8 cellular contexts compared by ENCODE assay signal in genomic region chr3:28575748-28576589, GRCh38.
DNase-seq lines count a peak whose midpoint lies in the region; ATAC-seq and TF ChIP-seq lines count a peak whose summit lies in the region.

No MANE protein-coding gene starts in this region.

- in situ Hi-C loops in mammary epithelial cell (cut with MboI; ENCODE audit: low sequenced_read_pairs in 2 of 2), result no loop called here

- no peaks in the 10 kb centered on the region for H3K36me3 Mint-ChIP-seq in activated naive CD8-positive, alpha-beta T cell treated with anti-CD3 and anti-CD28 coated beads, Interleukin-2, amount 10 ng/mL, durations not matched to agents 7 days and 5 days
- H3K36me3 Mint-ChIP-seq in activated naive CD8-positive, alpha-beta T cell treated with anti-CD3 and anti-CD28 coated beads for 36 hours, result no peaks in the 10 kb centered on the region

- H3K36me3 ChIP-seq in mammary epithelial cell (ENCODE audit: insufficient read depth, low read length), result no peaks in the 10 kb centered on the region
- no peaks in the 10 kb centered on the region for H3K36me3 ChIP-seq in right lobe of liver
- H3K36me3 ChIP-seq in upper lobe of left lung, result no peaks in the 10 kb centered on the region

- no peaks in the 10 kb centered on the region for H3K9me3 ChIP-seq in mammary epithelial cell (replicated peaks; ENCODE audit: insufficient read depth, low read length)
- no peaks in the 10 kb centered on the region for H3K9me3 ChIP-seq in right lobe of liver
- no peaks in the 10 kb centered on the region for H3K9me3 ChIP-seq in upper lobe of left lung

- H3K4me1 ChIP-seq in mammary epithelial cell (ENCODE audit: insufficient read depth, low read length) (peaks cover 14% of the 10 kb centered on the region), right lobe of liver (peaks cover 0 to 15% (median 2%) of the 10 kb centered on the region in 4 donors), upper lobe of left lung (peaks cover 12 to 21% (median 14%) of the 10 kb centered on the region in 4 donors)

- H3K4me1 Mint-ChIP-seq in activated naive CD8-positive, alpha-beta T cell treated with anti-CD3 and anti-CD28 coated beads, Interleukin-2, amount 10 ng/mL, durations not matched to agents 7 days and 5 days, result peaks cover 2% of the 10 kb centered on the region
- peaks cover 3% of the 10 kb centered on the region for H3K4me1 Mint-ChIP-seq in activated naive CD8-positive, alpha-beta T cell treated with anti-CD3 and anti-CD28 coated beads for 36 hours

- TF ChIP-seq EP300 in upper lobe of left lung (IDR thresholded peaks at IDR 0.05), result no peak

- H3K4me3 Mint-ChIP-seq in activated naive CD8-positive, alpha-beta T cell treated with anti-CD3 and anti-CD28 coated beads, Interleukin-2, amount 10 ng/mL, durations not matched to agents 7 days and 5 days, result no peak overlapping the region
- H3K4me3 Mint-ChIP-seq in activated naive CD8-positive, alpha-beta T cell treated with anti-CD3 and anti-CD28 coated beads for 36 hours, result no peak overlapping the region

- H3K9me3 Mint-ChIP-seq in activated naive CD8-positive, alpha-beta T cell treated with anti-CD3 and anti-CD28 coated beads, Interleukin-2, amount 10 ng/mL, durations not matched to agents 7 days and 5 days, result no peaks in the 10 kb centered on the region
- no peaks in the 10 kb centered on the region for H3K9me3 Mint-ChIP-seq in activated naive CD8-positive, alpha-beta T cell treated with anti-CD3 and anti-CD28 coated beads for 36 hours

- H3K27me3 ChIP-seq in mammary epithelial cell (ENCODE audit: insufficient read depth, low read length) (peaks cover 31% of the 10 kb centered on the region), right lobe of liver (peaks cover 0 to 24% of the 10 kb centered on the region in 2 donors), upper lobe of left lung (peaks cover 0 to 24% (median 10%) of the 10 kb centered on the region in 4 donors)

- CTCF ChIA-PET in mammary epithelial cell (lab: Charles Lee; ENCODE audit: low non-redundant PET), result no interaction called here

- 4% methylated on average over 11 of the region's 75 CpGs for WGBS in mammary epithelial cell (ENCODE audit: low coverage, missing lambda C conversion rate)
- WGBS in right lobe of liver (ENCODE audit: insufficient coverage, low coverage, low lambda C conversion rate, missing lambda C conversion rate), result under 1% methylated on average over 21 of the region's 75 CpGs
- WGBS in upper lobe of left lung, 2 donors, result 1 to 2% methylated on average over 14 to 61 of the region's 75 CpGs

- no peak overlapping the region for H3K9ac ChIP-seq in mammary epithelial cell (ENCODE audit: insufficient read depth, low read length)

- H3K4me2 ChIP-seq in mammary epithelial cell (ENCODE audit: insufficient read depth, low read depth, low read length), result peak overlapping the region; percentile 77

- peaks cover 63% of the 10 kb centered on the region for H3K27me3 Mint-ChIP-seq in activated naive CD8-positive, alpha-beta T cell treated with anti-CD3 and anti-CD28 coated beads, Interleukin-2, amount 10 ng/mL, durations not matched to agents 7 days and 5 days
- peaks cover 60% of the 10 kb centered on the region for H3K27me3 Mint-ChIP-seq in activated naive CD8-positive, alpha-beta T cell treated with anti-CD3 and anti-CD28 coated beads for 36 hours

- H4K20me1 ChIP-seq in mammary epithelial cell (ENCODE audit: insufficient read depth, low read length), result no peaks in the 10 kb centered on the region

- H3K4me3 ChIP-seq in mammary epithelial cell (replicated peaks in 1 of 3; ENCODE audit: insufficient read depth in 1 of 3, low read depth in 2 of 3, low read length in 3 of 3) (peak overlapping the region; percentile 16 to 36 (median 27)), right lobe of liver (peak overlapping the region; percentile 28 to 48 (median 31)), upper lobe of left lung (peak overlapping the region; percentile 24 to 54 (median 47))

- DNase-seq in activated naive CD8-positive, alpha-beta T cell treated with anti-CD3 and anti-CD28 coated beads, Interleukin-2, amount 10 ng/mL, durations not matched to agents 7 days and 5 days, result peak; percentile 26
- no peak for DNase-seq in activated naive CD8-positive, alpha-beta T cell treated with anti-CD3 and anti-CD28 coated beads for 36 hours
- DNase-seq in mammary epithelial cell (peak; percentile 6), right lobe of liver (peak in 2 of 3 donors; percentile 19 to 46), upper lobe of left lung (peak in 1 of 2 donors; percentile 81), GM19238 (ENCODE audit: insufficient read length, low spot score) (no peak)

- TF ChIP-seq CTCF in mammary epithelial cell (conservative IDR thresholded peaks at IDR 0.05 in 1 of 2, IDR thresholded peaks at IDR 0.05 in 1 of 2; ENCODE audit: extremely low read depth in 1 of 2, insufficient read depth in 1 of 2, low read depth in 1 of 2, low read length in 2 of 2) (no peak), right lobe of liver (IDR thresholded peaks at IDR 0.05) (no peak), upper lobe of left lung (IDR thresholded peaks at IDR 0.05) (no peak)

- peak overlapping the region; percentile 39 for H2AFZ ChIP-seq in mammary epithelial cell (ENCODE audit: low read depth, low read length)

- POLR2A ChIA-PET in activated naive CD8-positive, alpha-beta T cell treated with anti-CD3 and anti-CD28 coated beads, Interleukin-2, amount 10 ng/mL, durations not matched to agents 7 days and 5 days (lab: Charles Lee), result no interaction called here

- no peaks in the 10 kb centered on the region for H3K79me2 ChIP-seq in mammary epithelial cell (ENCODE audit: insufficient read depth, low read length)

- no peak for ATAC-seq in activated naive CD8-positive, alpha-beta T cell treated with anti-CD3 and anti-CD28 coated beads, Interleukin-2, amount 10 ng/mL, durations not matched to agents 7 days and 5 days (ENCODE audit: low read depth)
- ATAC-seq in right lobe of liver (peak; percentile 62 to 70 (median 65)), upper lobe of left lung (ENCODE audit: low FRiP score in 2 of 2) (peak; percentile 53 to 84), HG03097 (IDR thresholded peaks at IDR 0.05; ENCODE audit: low FRiP score, unreplicated experiment) (no peak), GM18867 (IDR thresholded peaks at IDR 0.05; ENCODE audit: unreplicated experiment) (no peak)

- no TSS peak for BruUV-seq in mammary epithelial cell (replicated peaks; lab: Mats Ljungman, UMichigan)

- H3K27ac ChIP-seq in mammary epithelial cell (ENCODE audit: insufficient read depth, low read depth, low read length) (no peak overlapping the region), right lobe of liver (no peak overlapping the region), upper lobe of left lung (no peak overlapping the region)

- no peak for TF ChIP-seq POLR2A in right lobe of liver (IDR thresholded peaks at IDR 0.05)
- no peak for TF ChIP-seq POLR2A in upper lobe of left lung (IDR thresholded peaks at IDR 0.05)

- H3K27ac Mint-ChIP-seq in activated naive CD8-positive, alpha-beta T cell treated with anti-CD3 and anti-CD28 coated beads, Interleukin-2, amount 10 ng/mL, durations not matched to agents 7 days and 5 days, result no peak overlapping the region
- H3K27ac Mint-ChIP-seq in activated naive CD8-positive, alpha-beta T cell treated with anti-CD3 and anti-CD28 coated beads for 36 hours, result no peak overlapping the region

- dilution Hi-C loops in mammary epithelial cell (cut with HindIII; ENCODE audit: low sequenced_read_pairs), result no loop called here

- intact Hi-C loops in mammary epithelial cell (cut with micrococcal nuclease), result no loop called here
- intact Hi-C loops in right lobe of liver (cut with DNase I), result no loop called here

Comparison
In these comparisons a context has a peak if more than half of its experiments do, and no peak if none do; other contexts are left out.
1. DNase-seq: peak in activated naive CD8-positive, alpha-beta T cell treated with anti-CD3 and anti-CD28 coated beads, Interleukin-2, amount 10 ng/mL, durations not matched to agents 7 days and 5 days (single experiment), mammary epithelial cell (single experiment) and right lobe of liver (2 of 3); none in activated naive CD8-positive, alpha-beta T cell treated with anti-CD3 and anti-CD28 coated beads for 36 hours (single experiment) and GM19238 (single experiment).
2. ATAC-seq: peak in right lobe of liver (4 of 4) and upper lobe of left lung (2 of 2); none in activated naive CD8-positive, alpha-beta T cell treated with anti-CD3 and anti-CD28 coated beads, Interleukin-2, amount 10 ng/mL, durations not matched to agents 7 days and 5 days (single experiment), HG03097 (single experiment) and GM18867 (single experiment).
3. Peak in every context shown above with its lines, with median percentiles within 50 percentile points of each other: H3K4me3 ChIP-seq.